Comparison of ENCODE assay signal across 33 cellular contexts in the genomic region with DNA sequence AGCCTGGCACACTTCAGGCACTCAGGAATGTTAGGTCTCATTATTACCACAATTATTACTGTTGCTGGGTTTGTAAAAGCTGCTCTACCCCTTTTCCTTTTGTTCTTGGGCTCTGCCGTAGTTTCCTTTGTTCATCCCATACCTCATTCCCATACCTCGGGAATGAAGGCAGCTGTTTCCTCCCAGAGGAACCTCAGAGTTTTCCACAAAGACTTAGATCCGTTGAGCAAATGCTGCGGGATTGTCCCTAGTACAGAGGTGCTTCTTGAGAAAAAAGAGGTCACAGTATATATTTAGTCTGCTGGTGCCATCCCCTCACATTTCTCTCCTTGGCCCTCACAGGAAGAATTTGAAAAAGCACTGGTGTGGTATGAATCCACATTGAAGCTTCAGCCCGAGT.
"Had no signal": no experiment of that assay in that cellular context is flagged by ENCODE, and none has a peak within 500 bp of the region (broad histone marks: within the 10 kb centered on the region; RNA-seq: fewer than 3 reads in every experiment).

No MANE protein-coding gene starts in this region.

- H3K4me3 Mint-ChIP-seq: activated CD4-positive, alpha-beta memory T cell treated with anti-CD3 and anti-CD28 coated beads, Interleukin-2, amount 10 ng/mL, durations not matched to agents 7 days and 5 days; activated CD4-positive, alpha-beta T cell treated with anti-CD3 and anti-CD28 coated beads, Interleukin-2, amount 10 ng/mL, durations not matched to agents 7 days and 5 days; activated naive CD4-positive, alpha-beta T cell treated with anti-CD3 and anti-CD28 coated beads for 36 hours; activated naive CD4-positive, alpha-beta T cell treated with anti-CD3 and anti-CD28 coated beads, Interleukin-2, amount 50 U/mL, for 24 hours; activated naive CD8-positive, alpha-beta T cell treated with anti-CD3 and anti-CD28 coated beads for 36 hours; activated T-cell treated with anti-CD3 and anti-CD28 coated beads, Interleukin-2, amount 50 U/mL, for 24 hours; activated T-helper 1 cell treated with anti-CD3 and anti-CD28 coated beads, Interleukin-12 subunit alpha, Interleukin-12 subunit beta, Interleukin-2, Interleukin-4 antibody, amounts not matched to agents 30 ng/mL and 10 ng/mL and 1 ng/mL, durations not matched to agents 14 hours and 24 hours and 36 hours; brain; endodermal cell; T-helper 17 cell; T-helper 2 cell treated with Interferon-gamma antibody and Interleukin-4, amounts not matched to agents 5 μg/mL and 100 μg/mL, for 36 hours; WTC11 had no signal

- H3K9me3 Mint-ChIP-seq: activated CD4-positive, alpha-beta memory T cell treated with anti-CD3 and anti-CD28 coated beads, Interleukin-2, amount 10 ng/mL, durations not matched to agents 7 days and 5 days; activated CD4-positive, alpha-beta T cell treated with anti-CD3 and anti-CD28 coated beads, Interleukin-2, amount 10 ng/mL, durations not matched to agents 7 days and 5 days; activated naive CD4-positive, alpha-beta T cell treated with anti-CD3 and anti-CD28 coated beads for 36 hours; activated naive CD4-positive, alpha-beta T cell treated with anti-CD3 and anti-CD28 coated beads, Interleukin-2, amount 50 U/mL, for 24 hours; activated naive CD8-positive, alpha-beta T cell treated with anti-CD3 and anti-CD28 coated beads for 36 hours; activated T-cell treated with anti-CD3 and anti-CD28 coated beads, Interleukin-2, amount 50 U/mL, for 24 hours; activated T-helper 1 cell treated with anti-CD3 and anti-CD28 coated beads, Interleukin-12 subunit alpha, Interleukin-12 subunit beta, Interleukin-2, Interleukin-4 antibody, amounts not matched to agents 30 ng/mL and 10 ng/mL and 1 ng/mL, durations not matched to agents 14 hours and 24 hours and 36 hours; activated T-helper 2 cell treated with anti-CD3 and anti-CD28 coated beads, Interferon-gamma antibody, Interleukin-2, Interleukin-4, amounts not matched to agents 10 μg/mL and 5 μg/mL and 100 μg/mL, durations not matched to agents 14 hours and 24 hours and 36 hours; brain; endodermal cell; T-helper 2 cell treated with Interferon-gamma antibody and Interleukin-4, amounts not matched to agents 5 μg/mL and 100 μg/mL, for 36 hours; WTC11 had no signal

- H3K4me3 ChIP-seq: ascending aorta, breast epithelium, cardiac muscle cell, colonic mucosa, dorsolateral prefrontal cortex, esophagus squamous epithelium, gastroesophageal sphincter had no signal

- H3K27ac Mint-ChIP-seq: activated CD4-positive, alpha-beta memory T cell treated with anti-CD3 and anti-CD28 coated beads, Interleukin-2, amount 10 ng/mL, durations not matched to agents 7 days and 5 days; activated CD4-positive, alpha-beta T cell treated with anti-CD3 and anti-CD28 coated beads, Interleukin-2, amount 10 ng/mL, durations not matched to agents 7 days and 5 days; activated naive CD4-positive, alpha-beta T cell treated with anti-CD3 and anti-CD28 coated beads for 36 hours; activated naive CD4-positive, alpha-beta T cell treated with anti-CD3 and anti-CD28 coated beads, Interleukin-2, amount 50 U/mL, for 24 hours; activated naive CD8-positive, alpha-beta T cell treated with anti-CD3 and anti-CD28 coated beads for 36 hours; activated T-helper 1 cell treated with anti-CD3 and anti-CD28 coated beads, Interleukin-12 subunit alpha, Interleukin-12 subunit beta, Interleukin-2, Interleukin-4 antibody, amounts not matched to agents 30 ng/mL and 10 ng/mL and 1 ng/mL, durations not matched to agents 14 hours and 24 hours and 36 hours; activated T-helper 2 cell treated with anti-CD3 and anti-CD28 coated beads, Interferon-gamma antibody, Interleukin-2, Interleukin-4, amounts not matched to agents 10 μg/mL and 5 μg/mL and 100 μg/mL, durations not matched to agents 14 hours and 24 hours and 36 hours; endodermal cell; T-helper 17 cell; T-helper 2 cell treated with Interferon-gamma antibody and Interleukin-4, amounts not matched to agents 5 μg/mL and 100 μg/mL, for 36 hours; WTC11 had no signal

- DNase-seq: activated CD4-positive, alpha-beta memory T cell treated with anti-CD3 and anti-CD28 coated beads, Interleukin-2, amount 10 ng/mL, durations not matched to agents 7 days and 5 days; activated CD4-positive, alpha-beta T cell treated with anti-CD3 and anti-CD28 coated beads for 1 hour; activated CD4-positive, alpha-beta T cell treated with anti-CD3 and anti-CD28 coated beads for 4 hours; activated CD4-positive, alpha-beta T cell treated with anti-CD3 and anti-CD28 coated beads, Interleukin-2, amount 10 ng/mL, durations not matched to agents 7 days and 5 days; activated CD4-positive, alpha-beta T cell treated with anti-CD3 and anti-CD28 coated beads, Interleukin-2, amount 50 U/mL, for 4 hours; activated CD8-positive, alpha-beta memory T cell treated with anti-CD3 and anti-CD28 coated beads, Interleukin-2, amount 50 U/mL, for 48 hours; activated effector memory CD4-positive, alpha-beta T cell treated with anti-CD3 and anti-CD28 coated beads, Interleukin-2, amount 50 U/mL, for 16 hours; activated naive CD4-positive, alpha-beta T cell treated with anti-CD3 and anti-CD28 coated beads for 36 hours; activated naive CD8-positive, alpha-beta T cell treated with anti-CD3 and anti-CD28 coated beads for 36 hours; activated T-cell treated with anti-CD3 and anti-CD28 coated beads for 4 hours; activated T-cell treated with anti-CD3 and anti-CD28 coated beads, Interleukin-2, amount 50 U/mL, for 24 hours; central memory CD4-positive, alpha-beta T cell; cerebellar nuclear complex; colonic mucosa; dorsolateral prefrontal cortex; effector memory CD4-positive, alpha-beta T cell; endodermal cell; esophagus squamous epithelium; head of caudate nucleus; T-helper 1 cell; T-helper 17 cell had no signal

- ATAC-seq: gastroesophageal sphincter, T-helper 17 cell, WTC11 had no signal

- H3K9me3 ChIP-seq: ascending aorta, breast epithelium, colonic mucosa, esophagus squamous epithelium, gastroesophageal sphincter had no signal

- H3K27me3 ChIP-seq: ascending aorta, breast epithelium, cardiac muscle cell, colonic mucosa, dorsolateral prefrontal cortex, esophagus squamous epithelium, gastroesophageal sphincter had no signal

- H3K4me1 ChIP-seq: ascending aorta, breast epithelium, colonic mucosa, gastroesophageal sphincter had no signal

- H3K4me1 Mint-ChIP-seq: activated CD4-positive, alpha-beta memory T cell treated with anti-CD3 and anti-CD28 coated beads, Interleukin-2, amount 10 ng/mL, durations not matched to agents 7 days and 5 days; activated CD4-positive, alpha-beta T cell treated with anti-CD3 and anti-CD28 coated beads, Interleukin-2, amount 10 ng/mL, durations not matched to agents 7 days and 5 days; activated naive CD4-positive, alpha-beta T cell treated with anti-CD3 and anti-CD28 coated beads, Interleukin-2, amount 50 U/mL, for 24 hours; activated naive CD8-positive, alpha-beta T cell treated with anti-CD3 and anti-CD28 coated beads for 36 hours; brain; endodermal cell; T-helper 17 cell; WTC11 had no signal

- H3K27me3 Mint-ChIP-seq: activated CD4-positive, alpha-beta memory T cell treated with anti-CD3 and anti-CD28 coated beads, Interleukin-2, amount 10 ng/mL, durations not matched to agents 7 days and 5 days; activated CD4-positive, alpha-beta T cell treated with anti-CD3 and anti-CD28 coated beads, Interleukin-2, amount 10 ng/mL, durations not matched to agents 7 days and 5 days; activated naive CD4-positive, alpha-beta T cell treated with anti-CD3 and anti-CD28 coated beads, Interleukin-2, amount 50 U/mL, for 24 hours; activated naive CD8-positive, alpha-beta T cell treated with anti-CD3 and anti-CD28 coated beads for 36 hours; activated T-cell treated with anti-CD3 and anti-CD28 coated beads, Interleukin-2, amount 50 U/mL, for 24 hours; brain; T-helper 17 cell had no signal

- H3K27ac ChIP-seq: ascending aorta, breast epithelium, cardiac muscle cell, colonic mucosa, dorsolateral prefrontal cortex, epithelial cell of prostate, esophagus squamous epithelium, gastroesophageal sphincter, VCaP had no signal
